In genomic region chr16:88561485-88562369, GRCh38 we compare ENCODE assay signal across 1 cellular context.
A peak's percentile ranks its signal among the peaks of the same experiment; 100 is the strongest.
TF ChIP-seq lines count a peak whose summit lies in the region.

No MANE protein-coding gene starts in this region.

TF ChIP-seq in HepG2, 621 proteins besides CTCF, POLR2A, EP300 and RAD21 (continued from another document and continues in another):
- TF ChIP-seq ZNF619 (CRISPR knock-in tag; IDR thresholded peaks at IDR 0.05), result no peak
- no peak for TF ChIP-seq FIP1L1 (IDR thresholded peaks at IDR 0.05; ENCODE audit: borderline replicate concordance, insufficient read depth, low read depth, low read length)
- TF ChIP-seq ETS1 (CRISPR knock-in tag; IDR thresholded peaks at IDR 0.05), result no peak
- TF ChIP-seq ZNF205 (CRISPR knock-in tag; IDR thresholded peaks at IDR 0.05), result no peak
- TF ChIP-seq TAF1 (CRISPR knock-in tag; IDR thresholded peaks at IDR 0.05), result no peak
- TF ChIP-seq HNRNPK (IDR thresholded peaks at IDR 0.05; ENCODE audit: low read depth, low read length, poor library complexity, severe bottlenecking), result peak; percentile 89
- peak; percentile 93 for TF ChIP-seq PCBP1 (IDR thresholded peaks at IDR 0.05; ENCODE audit: borderline replicate concordance, low read depth, low read length)
- TF ChIP-seq ZNF281 (CRISPR knock-in tag; IDR thresholded peaks at IDR 0.05; ENCODE audit: borderline replicate concordance), result peak; percentile 86
- TF ChIP-seq, protein P1, sequence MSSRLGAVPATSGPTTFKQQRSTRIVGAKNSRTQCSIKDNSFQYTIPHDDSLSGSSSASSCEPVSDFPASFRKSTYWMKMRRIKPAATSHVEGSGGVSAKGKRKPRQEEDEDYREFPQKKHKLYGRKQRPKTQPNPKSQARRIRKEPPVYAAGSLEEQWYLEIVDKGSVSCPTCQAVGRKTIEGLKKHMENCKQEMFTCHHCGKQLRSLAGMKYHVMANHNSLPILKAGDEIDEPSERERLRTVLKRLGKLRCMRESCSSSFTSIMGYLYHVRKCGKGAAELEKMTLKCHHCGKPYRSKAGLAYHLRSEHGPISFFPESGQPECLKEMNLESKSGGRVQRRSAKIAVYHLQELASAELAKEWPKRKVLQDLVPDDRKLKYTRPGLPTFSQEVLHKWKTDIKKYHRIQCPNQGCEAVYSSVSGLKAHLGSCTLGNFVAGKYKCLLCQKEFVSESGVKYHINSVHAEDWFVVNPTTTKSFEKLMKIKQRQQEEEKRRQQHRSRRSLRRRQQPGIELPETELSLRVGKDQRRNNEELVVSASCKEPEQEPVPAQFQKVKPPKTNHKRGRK (CRISPR knock-in tag; IDR thresholded peaks at IDR 0.05), result no peak
- no peak for TF ChIP-seq SOX6 (IDR thresholded peaks at IDR 0.05)
- TF ChIP-seq SOX6 (CRISPR knock-in tag; IDR thresholded peaks at IDR 0.05), result peak; percentile 25; the same call in 1 of the 2 replicates
- peak in 1 of 2 experiments; percentile 23; a peak in 1 of 4 replicates for TF ChIP-seq HMGXB4 (CRISPR knock-in tag; IDR thresholded peaks at IDR 0.05; ENCODE audit: borderline replicate concordance in 1 of 2, low read depth in 1 of 2)
- 0 out of 2 replicates have a peak, but pooled peaks have one; percentile 66 for TF ChIP-seq NPAS2 (CRISPR knock-in tag; IDR thresholded peaks at IDR 0.05; ENCODE audit: borderline replicate concordance)
- peak; percentile 16; the same call in 1 of the 2 replicates for TF ChIP-seq THAP11 (CRISPR knock-in tag; IDR thresholded peaks at IDR 0.05)
- TF ChIP-seq PITX1 (CRISPR knock-in tag; IDR thresholded peaks at IDR 0.05), result no peak
- 0 out of 2 replicates have a peak, but pooled peaks have one; percentile 28 for TF ChIP-seq ZNF790 (CRISPR knock-in tag; IDR thresholded peaks at IDR 0.05; ENCODE audit: borderline replicate concordance)
- TF ChIP-seq, protein P2, sequence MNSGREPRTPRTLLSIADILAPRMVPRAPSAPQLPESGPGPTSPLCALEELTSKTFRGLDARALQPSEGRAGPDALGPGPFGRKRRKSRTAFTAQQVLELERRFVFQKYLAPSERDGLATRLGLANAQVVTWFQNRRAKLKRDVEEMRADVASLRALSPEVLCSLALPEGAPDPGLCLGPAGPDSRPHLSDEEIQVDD (CRISPR knock-in tag; IDR thresholded peaks at IDR 0.05; ENCODE audit: borderline replicate concordance), result no peak
- no peak for TF ChIP-seq TRIM24 (CRISPR knock-in tag; IDR thresholded peaks at IDR 0.05)
- no peak for TF ChIP-seq BHLHE40 (IDR thresholded peaks at IDR 0.05; ENCODE audit: low read length)
- TF ChIP-seq ZNF709 (CRISPR knock-in tag; IDR thresholded peaks at IDR 0.05), result 0 out of 2 replicates have a peak, but pooled peaks have one; percentile 51
- TF ChIP-seq ZNF678 (CRISPR knock-in tag; IDR thresholded peaks at IDR 0.05), result no peak
- TF ChIP-seq, protein P3, sequence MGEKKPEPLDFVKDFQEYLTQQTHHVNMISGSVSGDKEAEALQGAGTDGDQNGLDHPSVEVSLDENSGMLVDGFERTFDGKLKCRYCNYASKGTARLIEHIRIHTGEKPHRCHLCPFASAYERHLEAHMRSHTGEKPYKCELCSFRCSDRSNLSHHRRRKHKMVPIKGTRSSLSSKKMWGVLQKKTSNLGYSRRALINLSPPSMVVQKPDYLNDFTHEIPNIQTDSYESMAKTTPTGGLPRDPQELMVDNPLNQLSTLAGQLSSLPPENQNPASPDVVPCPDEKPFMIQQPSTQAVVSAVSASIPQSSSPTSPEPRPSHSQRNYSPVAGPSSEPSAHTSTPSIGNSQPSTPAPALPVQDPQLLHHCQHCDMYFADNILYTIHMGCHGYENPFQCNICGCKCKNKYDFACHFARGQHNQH (CRISPR knock-in tag; IDR thresholded peaks at IDR 0.05), result peak; percentile 63; the same call in 1 of the 2 replicates
- TF ChIP-seq NCOR1 (IDR thresholded peaks at IDR 0.05; ENCODE audit: borderline replicate concordance, low read length), result no peak
- TF ChIP-seq CBX2 (IDR thresholded peaks at IDR 0.05; ENCODE audit: low read depth, low read length), result no peak
- TF ChIP-seq CBX2 (CRISPR knock-in tag; IDR thresholded peaks at IDR 0.05; ENCODE audit: low read depth), result no peak
- TF ChIP-seq POGK (CRISPR knock-in tag; conservative IDR thresholded peaks at IDR 0.05), result no peak
- 0 out of 2 replicates have a peak, but pooled peaks have one; percentile 28 for TF ChIP-seq MYC (CRISPR knock-in tag; IDR thresholded peaks at IDR 0.05; ENCODE audit: borderline replicate concordance)
- TF ChIP-seq ZNF251 (CRISPR knock-in tag; IDR thresholded peaks at IDR 0.05), result no peak
- no peak for TF ChIP-seq IRX3 (CRISPR knock-in tag; IDR thresholded peaks at IDR 0.05; ENCODE audit: borderline replicate concordance, low read depth)
- TF ChIP-seq RNF219 (CRISPR knock-in tag; IDR thresholded peaks at IDR 0.05), result no peak
- TF ChIP-seq HHEX (CRISPR knock-in tag; IDR thresholded peaks at IDR 0.05), result no peak
- no peak for TF ChIP-seq ZNF75D (CRISPR knock-in tag; IDR thresholded peaks at IDR 0.05; ENCODE audit: borderline replicate concordance)
- 0 out of 2 replicates have a peak, but pooled peaks have one; percentile 46 for TF ChIP-seq ZNF317 (CRISPR knock-in tag; IDR thresholded peaks at IDR 0.05)
- no peak for TF ChIP-seq ZC3H4 (CRISPR knock-in tag; IDR thresholded peaks at IDR 0.05; ENCODE audit: borderline replicate concordance)
- TF ChIP-seq ZBTB25 (CRISPR knock-in tag; IDR thresholded peaks at IDR 0.05), result 0 out of 2 replicates have a peak, but pooled peaks have one; percentile 27
- peak; percentile 77 for TF ChIP-seq SMC3 (IDR thresholded peaks at IDR 0.05; ENCODE audit: low read length)
- TF ChIP-seq, protein P4, sequence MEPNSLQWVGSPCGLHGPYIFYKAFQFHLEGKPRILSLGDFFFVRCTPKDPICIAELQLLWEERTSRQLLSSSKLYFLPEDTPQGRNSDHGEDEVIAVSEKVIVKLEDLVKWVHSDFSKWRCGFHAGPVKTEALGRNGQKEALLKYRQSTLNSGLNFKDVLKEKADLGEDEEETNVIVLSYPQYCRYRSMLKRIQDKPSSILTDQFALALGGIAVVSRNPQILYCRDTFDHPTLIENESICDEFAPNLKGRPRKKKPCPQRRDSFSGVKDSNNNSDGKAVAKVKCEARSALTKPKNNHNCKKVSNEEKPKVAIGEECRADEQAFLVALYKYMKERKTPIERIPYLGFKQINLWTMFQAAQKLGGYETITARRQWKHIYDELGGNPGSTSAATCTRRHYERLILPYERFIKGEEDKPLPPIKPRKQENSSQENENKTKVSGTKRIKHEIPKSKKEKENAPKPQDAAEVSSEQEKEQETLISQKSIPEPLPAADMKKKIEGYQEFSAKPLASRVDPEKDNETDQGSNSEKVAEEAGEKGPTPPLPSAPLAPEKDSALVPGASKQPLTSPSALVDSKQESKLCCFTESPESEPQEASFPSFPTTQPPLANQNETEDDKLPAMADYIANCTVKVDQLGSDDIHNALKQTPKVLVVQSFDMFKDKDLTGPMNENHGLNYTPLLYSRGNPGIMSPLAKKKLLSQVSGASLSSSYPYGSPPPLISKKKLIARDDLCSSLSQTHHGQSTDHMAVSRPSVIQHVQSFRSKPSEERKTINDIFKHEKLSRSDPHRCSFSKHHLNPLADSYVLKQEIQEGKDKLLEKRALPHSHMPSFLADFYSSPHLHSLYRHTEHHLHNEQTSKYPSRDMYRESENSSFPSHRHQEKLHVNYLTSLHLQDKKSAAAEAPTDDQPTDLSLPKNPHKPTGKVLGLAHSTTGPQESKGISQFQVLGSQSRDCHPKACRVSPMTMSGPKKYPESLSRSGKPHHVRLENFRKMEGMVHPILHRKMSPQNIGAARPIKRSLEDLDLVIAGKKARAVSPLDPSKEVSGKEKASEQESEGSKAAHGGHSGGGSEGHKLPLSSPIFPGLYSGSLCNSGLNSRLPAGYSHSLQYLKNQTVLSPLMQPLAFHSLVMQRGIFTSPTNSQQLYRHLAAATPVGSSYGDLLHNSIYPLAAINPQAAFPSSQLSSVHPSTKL (CRISPR knock-in tag; IDR thresholded peaks at IDR 0.05), result 0 out of 2 replicates have a peak, but pooled peaks have one; percentile 11
- no peak for TF ChIP-seq ZNF343 (CRISPR knock-in tag; IDR thresholded peaks at IDR 0.05)
- no peak for TF ChIP-seq SP5 (CRISPR knock-in tag; IDR thresholded peaks at IDR 0.05; ENCODE audit: borderline replicate concordance, low read depth)
